In the genomic region with DNA sequence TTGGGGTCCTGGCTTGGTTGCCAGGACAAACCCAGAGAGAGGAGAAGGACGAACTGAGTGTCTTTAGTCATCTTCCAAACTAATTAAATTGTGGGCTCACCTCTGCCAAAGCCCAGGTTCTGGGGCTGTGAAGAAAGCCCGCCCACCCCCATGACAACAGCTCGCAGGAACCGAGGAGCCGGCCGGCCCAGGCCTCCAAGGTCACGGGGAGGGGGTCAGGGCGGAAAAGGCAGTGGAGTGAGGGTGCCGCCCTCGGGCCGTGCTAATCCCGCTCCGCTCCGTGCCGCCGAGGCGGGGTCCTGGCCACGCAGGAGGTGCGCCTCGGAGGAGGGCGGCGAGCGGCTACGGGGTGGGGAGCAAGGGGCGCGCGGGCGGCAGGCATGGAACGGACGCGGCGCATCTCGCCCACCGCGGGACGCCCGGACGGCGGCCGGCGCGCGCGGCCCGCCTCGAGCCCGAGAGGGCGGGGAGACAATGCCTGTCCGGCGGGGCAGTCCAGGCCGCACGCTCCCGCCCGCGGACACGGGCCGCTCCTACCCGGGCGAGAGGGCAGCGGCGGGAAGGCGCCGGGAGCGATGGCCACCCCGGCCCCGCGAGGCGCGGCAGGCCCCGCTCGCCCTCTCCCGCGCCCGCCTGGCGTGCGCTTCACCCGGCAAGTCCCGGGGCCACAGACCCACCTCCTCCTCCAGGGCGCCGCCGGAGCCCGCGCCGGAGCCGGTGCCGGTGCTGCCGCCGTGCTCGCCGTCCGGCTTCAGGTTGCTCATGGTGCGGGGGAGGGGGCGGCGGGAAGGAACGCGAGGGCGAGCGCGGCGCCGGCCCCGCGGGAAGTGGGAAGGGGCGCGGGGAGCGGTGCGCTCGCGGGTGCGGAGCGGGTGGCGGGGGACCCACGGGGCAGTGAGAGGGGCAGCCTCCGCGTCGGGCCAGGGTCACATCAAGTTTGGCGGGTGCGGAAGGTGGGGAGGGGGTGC, we compare ENCODE assay signal across 2 cellular contexts.
A peak's percentile ranks its signal among the peaks of the same experiment; 100 is the strongest.
TF ChIP-seq lines count a peak whose summit lies in the region.

No MANE protein-coding gene starts in this region.

TF ChIP-seq in GM12891, 5 proteins besides CTCF, POLR2A, EP300 and RAD21:
- TF ChIP-seq POU2F2 (IDR thresholded peaks at IDR 0.05; ENCODE audit: low read depth, low read length) (no peak), POLR2AphosphoS5 (IDR thresholded peaks at IDR 0.05; ENCODE audit: low read depth, low read length) (no peak), PAX5 (IDR thresholded peaks at IDR 0.05; ENCODE audit: insufficient read depth, low read length, severe bottlenecking) (no peak), SPI1 (IDR thresholded peaks at IDR 0.05; ENCODE audit: low read depth, low read length) (no peak)
TF ChIP-seq in GM12891: peak in this region for 0.

TF ChIP-seq in endothelial cell of umbilical vein, 7 proteins besides CTCF, POLR2A, EP300 and RAD21:
- no peak for TF ChIP-seq GATA2 (IDR thresholded peaks at IDR 0.05; ENCODE audit: insufficient read depth, insufficient read length, low read depth, low read length)
- no peak for TF ChIP-seq FOS (IDR thresholded peaks at IDR 0.05; ENCODE audit: borderline replicate concordance, insufficient read depth, low read length)
- TF ChIP-seq EZH2 (IDR thresholded peaks at IDR 0.05; ENCODE audit: borderline replicate concordance, low read depth, low read length, severe bottlenecking): peak; percentile 24
- no peak for TF ChIP-seq POLR2AphosphoS5 (IDR thresholded peaks at IDR 0.05; ENCODE audit: insufficient read depth, low read depth, low read length)
- TF ChIP-seq MYC (IDR thresholded peaks at IDR 0.05; ENCODE audit: low read depth, low read length): no peak
TF ChIP-seq in endothelial cell of umbilical vein: peak in this region for 1.
